ENCODE assay signal across 27 cellular contexts in the genomic region with DNA sequence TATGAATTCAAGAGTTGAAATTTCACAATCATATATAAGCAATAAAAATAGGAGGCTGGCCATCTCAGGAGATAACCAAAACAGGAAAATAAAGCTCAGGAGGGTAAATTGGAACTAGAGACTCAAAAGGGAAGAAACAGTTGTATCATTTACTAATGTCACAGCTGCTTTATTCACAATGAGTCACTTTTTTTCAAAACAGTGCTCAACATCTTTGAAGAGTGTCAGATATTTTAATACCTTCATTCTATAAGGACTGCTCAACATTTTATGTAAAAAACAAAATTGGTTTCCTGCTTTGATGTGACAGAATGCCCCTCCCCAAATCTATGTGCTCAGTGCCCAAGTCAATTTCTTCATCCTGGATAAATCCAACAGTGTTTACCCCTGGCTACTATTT.
DNase-seq lines count a peak whose midpoint lies in the region; ATAC-seq and TF ChIP-seq lines count a peak whose summit lies in the region.
"Had no signal": no experiment of that assay in that cellular context is flagged by ENCODE, and none has a peak within 500 bp of the region (broad histone marks: within the 10 kb centered on the region; RNA-seq: fewer than 3 reads in every experiment).

No MANE protein-coding gene starts in this region.

- no peaks in the 10 kb centered on the region for H3K79me2 ChIP-seq in HCT116 (ENCODE audit: insufficient read depth, low read length)

- peak overlapping the region; percentile 5 for H3K27ac Mint-ChIP-seq in CD8-positive, alpha-beta T cell
- no peak overlapping the region for H3K27ac Mint-ChIP-seq in activated naive CD4-positive, alpha-beta T cell treated with anti-CD3 and anti-CD28 coated beads, Interleukin-2, amount 10 ng/mL, durations not matched to agents 7 days and 5 days
- H3K27ac Mint-ChIP-seq: CD4-positive, alpha-beta T cell; nephron; T-helper 2 cell treated with Interferon-gamma antibody and Interleukin-4, amounts not matched to agents 5 μg/mL and 100 μg/mL, for 36 hours; WTC11 had no signal

- H3K9me3 ChIP-seq in CD8-positive, alpha-beta T cell (ENCODE audit: low read length), result no peaks in the 10 kb centered on the region
- H3K9me3 ChIP-seq in HCT116 (ENCODE audit: control insufficient read depth in 1 of 2, insufficient read depth in 1 of 2, low read depth in 1 of 2, low read length in 2 of 2) (no peaks in the 10 kb centered on the region), adipocyte (ENCODE audit: control insufficient read depth, low read length) (no peaks in the 10 kb centered on the region)
- H3K9me3 ChIP-seq: SJSA1 had no signal

- H3K27ac ChIP-seq in CD8-positive, alpha-beta T cell (ENCODE audit: low read depth, low read length), result no peak overlapping the region
- no peak overlapping the region for H3K27ac ChIP-seq in HCT116 (ENCODE audit: low read depth, low read length)
- H3K27ac ChIP-seq: SJSA1, skin epidermis, tibial artery had no signal

- H2AFZ ChIP-seq in HCT116 (ENCODE audit: low read depth, low read length, poor library complexity, severe bottlenecking), result no peak overlapping the region

- no peaks in the 10 kb centered on the region for H3K4me1 Mint-ChIP-seq in CD8-positive, alpha-beta T cell (ENCODE audit: low read depth)
- H3K4me1 Mint-ChIP-seq in activated naive CD4-positive, alpha-beta T cell treated with anti-CD3 and anti-CD28 coated beads, Interleukin-2, amount 10 ng/mL, durations not matched to agents 7 days and 5 days, result no peaks in the 10 kb centered on the region
- H3K4me1 Mint-ChIP-seq: nephron had no signal

- no peaks in the 10 kb centered on the region for H3K27me3 Mint-ChIP-seq in CD8-positive, alpha-beta T cell (ENCODE audit: low read depth)
- H3K27me3 Mint-ChIP-seq in activated naive CD4-positive, alpha-beta T cell treated with anti-CD3 and anti-CD28 coated beads, Interleukin-2, amount 10 ng/mL, durations not matched to agents 7 days and 5 days, result no peaks in the 10 kb centered on the region
- H3K27me3 Mint-ChIP-seq: CD4-positive, alpha-beta T cell had no signal

- no peaks in the 10 kb centered on the region for H3K27me3 ChIP-seq in CD8-positive, alpha-beta T cell (ENCODE audit: insufficient read depth, low read length)
- H3K27me3 ChIP-seq in HCT116 (ENCODE audit: insufficient read depth, low read length), result no peaks in the 10 kb centered on the region
- no peaks in the 10 kb centered on the region for H3K27me3 ChIP-seq in adipocyte (replicated peaks; ENCODE audit: control insufficient read depth, insufficient read depth, low read length)
- H3K27me3 ChIP-seq: SJSA1, tibial artery had no signal

- BruUV-seq in HCT116 (replicated peaks; lab: Mats Ljungman, UMichigan), result no TSS peak

- ATAC-seq in CD8-positive, alpha-beta T cell, result no peak
- ATAC-seq in HCT116 (no peak), GM21390 (IDR thresholded peaks at IDR 0.05; ENCODE audit: unreplicated experiment) (no peak)
- ATAC-seq: left cardiac atrium; Panc1; stimulated activated naive CD8-positive, alpha-beta T cell treated with anti-CD3 and anti-CD28 coated beads, Interleukin-15, Interleukin-2, amounts not matched to agents 100 U/mL and 50 U/mL, for 24 hours; WTC11 had no signal

- no peak for TF ChIP-seq CTCF in CD8-positive, alpha-beta T cell (IDR thresholded peaks at IDR 0.05)
- TF ChIP-seq CTCF in HCT116 (IDR thresholded peaks at IDR 0.05 in 2 of 3, conservative IDR thresholded peaks at IDR 0.05 in 1 of 3; ENCODE audit: borderline replicate concordance in 1 of 3, insufficient read depth in 1 of 3, low read depth in 2 of 3, low read length in 2 of 3), result no peak

- peaks cover 4% of the 10 kb centered on the region for H3K9me3 Mint-ChIP-seq in CD8-positive, alpha-beta T cell
- no peaks in the 10 kb centered on the region for H3K9me3 Mint-ChIP-seq in activated naive CD4-positive, alpha-beta T cell treated with anti-CD3 and anti-CD28 coated beads, Interleukin-2, amount 10 ng/mL, durations not matched to agents 7 days and 5 days
- H3K9me3 Mint-ChIP-seq: CD4-positive, alpha-beta T cell; T-helper 2 cell treated with Interferon-gamma antibody and Interleukin-4, amounts not matched to agents 5 μg/mL and 100 μg/mL, for 36 hours had no signal

- CTCF ChIA-PET in CD8-positive, alpha-beta T cell (lab: Charles Lee), result no interaction called here
- CTCF ChIA-PET in HCT116 (lab: Charles Lee), result no interaction called here
- CTCF ChIA-PET in activated naive CD4-positive, alpha-beta T cell treated with anti-CD3 and anti-CD28 coated beads, Interleukin-2, amount 10 ng/mL, durations not matched to agents 7 days and 5 days (lab: Charles Lee), result no interaction called here

- no peak overlapping the region for H3K9ac ChIP-seq in HCT116 (ENCODE audit: low read length)
- H3K9ac ChIP-seq in adipocyte (ENCODE audit: low read length), result no peak overlapping the region

- intact Hi-C loops in CD8-positive, alpha-beta T cell (cut with DNase I, micrococcal nuclease), result no loop called here
- intact Hi-C loops in HCT116 (cut with micrococcal nuclease), result no loop called here

- peak overlapping the region; percentile 10; the same call in 1 of the 2 replicates for H3K4me2 ChIP-seq in HCT116 (ENCODE audit: low read length)

- no peak for DNase-seq in CD8-positive, alpha-beta T cell
- DNase-seq in HCT116 (ENCODE audit: low read depth, low spot score) (no peak), adipocyte (ENCODE audit: low read depth) (peak; percentile 4), kidney tubule cell (ENCODE audit: low spot score) (peak; percentile 34), hepatic stellate cell (ENCODE audit: low spot score) (no peak), NCI-H526 (lab: John Stamatoyannopoulos, UW) (no peak)
- DNase-seq in activated naive CD4-positive, alpha-beta T cell treated with anti-CD3 and anti-CD28 coated beads, Interleukin-2, amount 10 ng/mL, durations not matched to agents 7 days and 5 days, result no peak
- DNase-seq: activated CD4-positive, alpha-beta T cell treated with anti-CD3 and anti-CD28 coated beads, Interleukin-2, amount 50 U/mL, for 4 hours; activated CD8-positive, alpha-beta memory T cell treated with anti-CD3 and anti-CD28 coated beads, Interleukin-2, amount 50 U/mL, for 48 hours; amygdala; CD4-positive, alpha-beta T cell; central memory CD4-positive, alpha-beta T cell; H7; Karpas-422; left cardiac atrium; mesendoderm; NCI-H774; stimulated activated CD4-positive, alpha-beta T cell treated with anti-CD3 and anti-CD28 coated beads, Interleukin-2, amount 100 ng/mL, for 48 hours; stimulated activated naive CD8-positive, alpha-beta T cell treated with anti-CD3 and anti-CD28 coated beads, Interleukin-15, Interleukin-2, amounts not matched to agents 100 U/mL and 50 U/mL, for 24 hours; tibial artery had no signal

- TF ChIP-seq RAD21 in HCT116 (IDR thresholded peaks at IDR 0.05; ENCODE audit: low read depth), result no peak

- H3K36me3 ChIP-seq in CD8-positive, alpha-beta T cell (ENCODE audit: insufficient read depth, low read length), result peaks cover 15% of the 10 kb centered on the region
- H3K36me3 ChIP-seq in HCT116 (ENCODE audit: control insufficient read depth in 1 of 2, insufficient read depth in 2 of 2, low read length in 2 of 2), result no peaks in the 10 kb centered on the region
- peaks cover 5% of the 10 kb centered on the region for H3K36me3 ChIP-seq in adipocyte (ENCODE audit: control insufficient read depth, insufficient read depth, low read length, severe bottlenecking)

- TF ChIP-seq POLR2A in HCT116 (IDR thresholded peaks at IDR 0.05; ENCODE audit: borderline replicate concordance, extremely low read depth, insufficient read depth, insufficient read length), result no peak

- H3K4me1 ChIP-seq in CD8-positive, alpha-beta T cell (ENCODE audit: insufficient read depth, low read length), result no peaks in the 10 kb centered on the region
- H3K4me1 ChIP-seq in HCT116 (ENCODE audit: control insufficient read depth in 1 of 2, insufficient read depth in 2 of 2, low read length in 2 of 2) (peaks cover 10 to 16% of the 10 kb centered on the region in 2 experiments; a peak in 3 of 4 replicates), adipocyte (ENCODE audit: control insufficient read depth, insufficient read depth, low read length) (peaks cover 7% of the 10 kb centered on the region)
- H3K4me1 ChIP-seq: tibial artery had no signal

- POLR2A ChIA-PET in CD8-positive, alpha-beta T cell (lab: Charles Lee), result no interaction called here
- POLR2A ChIA-PET in HCT116 (lab: Charles Lee), result no interaction called here

- RAD21 ChIA-PET in HCT116 (lab: Charles Lee; ENCODE audit: low non-redundant PET in 1 of 2, low total read pairs in 2 of 2, uncharacterized antibody in 2 of 2, unreplicated experiment in 2 of 2), result no interaction called here

- no peaks in the 10 kb centered on the region for H4K20me1 ChIP-seq in HCT116 (ENCODE audit: insufficient read depth)

- H3K4me3 ChIP-seq in CD8-positive, alpha-beta T cell (ENCODE audit: low read depth, low read length), result no peak overlapping the region
- H3K4me3 ChIP-seq in HCT116 (replicated peaks in 1 of 2; ENCODE audit: low read depth in 1 of 2, low read length in 2 of 2) (no peak overlapping the region), adipocyte (ENCODE audit: low read length) (no peak overlapping the region)
- H3K4me3 ChIP-seq: SJSA1, skin epidermis, tibial artery had no signal

- no peaks in the 10 kb centered on the region for H3K9me2 ChIP-seq in HCT116 (ENCODE audit: insufficient read depth)

- H3K4me3 Mint-ChIP-seq in CD8-positive, alpha-beta T cell, result no peak overlapping the region
- H3K4me3 Mint-ChIP-seq in activated naive CD4-positive, alpha-beta T cell treated with anti-CD3 and anti-CD28 coated beads, Interleukin-2, amount 10 ng/mL, durations not matched to agents 7 days and 5 days, result no peak overlapping the region
- H3K4me3 Mint-ChIP-seq: CD4-positive, alpha-beta T cell; nephron; T-helper 2 cell treated with Interferon-gamma antibody and Interleukin-4, amounts not matched to agents 5 μg/mL and 100 μg/mL, for 36 hours; WTC11 had no signal

- H3K36me3 Mint-ChIP-seq in CD8-positive, alpha-beta T cell, result peaks cover 85% of the 10 kb centered on the region
- peaks cover 51% of the 10 kb centered on the region for H3K36me3 Mint-ChIP-seq in activated naive CD4-positive, alpha-beta T cell treated with anti-CD3 and anti-CD28 coated beads, Interleukin-2, amount 10 ng/mL, durations not matched to agents 7 days and 5 days

TF ChIP-seq in HCT116, 20 proteins besides CTCF, POLR2A, EP300 and RAD21:
- TF ChIP-seq EGR1 (IDR thresholded peaks at IDR 0.05; ENCODE audit: low read depth) (no peak), SIN3A (IDR thresholded peaks at IDR 0.05; ENCODE audit: low read depth) (no peak), ELF1 (IDR thresholded peaks at IDR 0.05; ENCODE audit: borderline replicate concordance, low read depth) (no peak)
TF ChIP-seq in HCT116: peak in this region for 0.

Comparison
In these comparisons a context has a peak if more than half of its experiments do, and no peak if none do; other contexts are left out.
1. DNase-seq: peak in adipocyte (single experiment) and kidney tubule cell (single experiment); none in CD8-positive, alpha-beta T cell (0 of 7), HCT116 (single experiment), hepatic stellate cell (single experiment), NCI-H526 (0 of 2) and activated naive CD4-positive, alpha-beta T cell treated with anti-CD3 and anti-CD28 coated beads, Interleukin-2, amount 10 ng/mL, durations not matched to agents 7 days and 5 days (single experiment).